ENCODE assay signal across 8 cellular contexts in genomic region chr9:99221623-99222415, GRCh38. TPM values are rescaled to one million over a fixed set of nuclear protein-coding genes. Genes with fewer than 3 reads are reported as not detected.
DNase-seq lines count a peak whose midpoint lies in the region; ATAC-seq and TF ChIP-seq lines count a peak whose summit lies in the region.

ALG2 (minus strand) TSS chr9:99221942; CDS start chr9:99221894, 48 bp downstream.
SEC61B (plus strand) TSS chr9:99222282; CDS start chr9:99222364, 82 bp downstream.

- intact Hi-C loops in activated CD4-positive, alpha-beta T cell treated with anti-CD3 and anti-CD28 coated beads, Interleukin-2, amount 10 ng/mL, durations not matched to agents 24 days and 14 days (cut with micrococcal nuclease), result loop anchor here (1.0 to 5.0 kb wide), 6 partner anchors 32 to 1130 kb away; partner anchors contain the start of genes ERP44, INVS, TEX10 and TGFBR1

- peaks cover 51% of the 10 kb centered on the region for H3K4me1 Mint-ChIP-seq in activated CD4-positive, alpha-beta T cell treated with anti-CD3 and anti-CD28 coated beads, Interleukin-2, amount 10 ng/mL, durations not matched to agents 24 days and 14 days

- no peaks in the 10 kb centered on the region for H3K9me3 Mint-ChIP-seq in activated CD4-positive, alpha-beta T cell treated with anti-CD3 and anti-CD28 coated beads, Interleukin-2, amount 10 ng/mL, durations not matched to agents 24 days and 14 days

- DNase-seq in BE2C (peak; percentile 97), GM19240 (ENCODE audit: insufficient read length, low spot score) (peak; percentile 81), NCI-H526 (lab: John Stamatoyannopoulos, UW) (peak; percentile 86 to 93), coronary artery (ENCODE audit: low spot score) (peak; percentile 95)
- DNase-seq in activated CD4-positive, alpha-beta T cell treated with anti-CD3 and anti-CD28 coated beads, Interleukin-2, amount 10 ng/mL, durations not matched to agents 24 days and 14 days, result peak; percentile 98
- DNase-seq in stimulated activated CD4-positive, alpha-beta T cell treated with anti-CD3 and anti-CD28 coated beads, Interleukin-1b, Interleukin-23, amount 100 ng/mL, for 4 hours (ENCODE audit: low read depth in 2 of 2), result peak; percentile 90 to 93

- peak; percentile 91 for ATAC-seq in HG03460 (IDR thresholded peaks at IDR 0.05; ENCODE audit: unreplicated experiment)

- H3K4me3 Mint-ChIP-seq in activated CD4-positive, alpha-beta T cell treated with anti-CD3 and anti-CD28 coated beads, Interleukin-2, amount 10 ng/mL, durations not matched to agents 24 days and 14 days, result peak within 1 kb of the TSS; percentile 97

- peaks cover 60% of the 10 kb centered on the region for H3K36me3 Mint-ChIP-seq in activated CD4-positive, alpha-beta T cell treated with anti-CD3 and anti-CD28 coated beads, Interleukin-2, amount 10 ng/mL, durations not matched to agents 24 days and 14 days (ENCODE audit: low read depth)

- peak within 1 kb of the TSS; percentile 80 to 91 for H3K27ac ChIP-seq in coronary artery
- peak within 1 kb of the TSS; percentile 99 for H3K27ac ChIP-seq in layer of hippocampus (ENCODE audit: low read depth, low read length)

- peak within 1 kb of the TSS; percentile 94 for H3K4me3 ChIP-seq in BE2C (ENCODE audit: low read depth, low read length)
- H3K4me3 ChIP-seq in coronary artery, result peak within 1 kb of the TSS; percentile 95

- H3K9me3 ChIP-seq in BE2C, result no peaks in the 10 kb centered on the region

- no peaks in the 10 kb centered on the region for H3K27me3 ChIP-seq in BE2C
- no peaks in the 10 kb centered on the region for H3K27me3 ChIP-seq in layer of hippocampus (ENCODE audit: control insufficient read depth, insufficient read depth, low read length)

- peak within 1 kb of the TSS; percentile 99 for H3K27ac Mint-ChIP-seq in activated CD4-positive, alpha-beta T cell treated with anti-CD3 and anti-CD28 coated beads, Interleukin-2, amount 10 ng/mL, durations not matched to agents 24 days and 14 days

- no peaks in the 10 kb centered on the region for H3K27me3 Mint-ChIP-seq in activated CD4-positive, alpha-beta T cell treated with anti-CD3 and anti-CD28 coated beads, Interleukin-2, amount 10 ng/mL, durations not matched to agents 24 days and 14 days

- TF ChIP-seq CTCF in BE2C (IDR thresholded peaks at IDR 0.05; ENCODE audit: low read depth, low read length) (no peak), coronary artery (IDR thresholded peaks at IDR 0.05) (no peak)

- H3K4me1 ChIP-seq in BE2C, result no peaks in the 10 kb centered on the region

- peaks cover 19% of the 10 kb centered on the region for H3K36me3 ChIP-seq in BE2C

RNA-seq across cellular contexts. Expression of gene ALG2, which starts in this region (rescaled TPM):
- polyA plus RNA-seq in BE2C (2012; ENCODE audit: insufficient read depth, insufficient read length, low read depth), result 77.9 TPM
- total RNA-seq in activated CD4-positive, alpha-beta T cell treated with anti-CD3 and anti-CD28 coated beads, Interleukin-2, amount 10 ng/mL, durations not matched to agents 24 days and 14 days, result 29.2 and 31.0 TPM in 2 replicates

RNA-seq across cellular contexts. Expression of gene SEC61B, which starts in this region (rescaled TPM):
- polyA plus RNA-seq in BE2C (2012; ENCODE audit: insufficient read depth, insufficient read length, low read depth), result 283 TPM
- 169 and 170 TPM in 2 replicates for total RNA-seq in activated CD4-positive, alpha-beta T cell treated with anti-CD3 and anti-CD28 coated beads, Interleukin-2, amount 10 ng/mL, durations not matched to agents 24 days and 14 days

Comparison
In these comparisons a context has a peak if more than half of its experiments do, and no peak if none do; other contexts are left out.
1. Peak in every context shown above with its lines: DNase-seq, ATAC-seq, H3K4me3 ChIP-seq and H3K27ac ChIP-seq.